16 cellular contexts compared by ENCODE assay signal in the genomic region with DNA sequence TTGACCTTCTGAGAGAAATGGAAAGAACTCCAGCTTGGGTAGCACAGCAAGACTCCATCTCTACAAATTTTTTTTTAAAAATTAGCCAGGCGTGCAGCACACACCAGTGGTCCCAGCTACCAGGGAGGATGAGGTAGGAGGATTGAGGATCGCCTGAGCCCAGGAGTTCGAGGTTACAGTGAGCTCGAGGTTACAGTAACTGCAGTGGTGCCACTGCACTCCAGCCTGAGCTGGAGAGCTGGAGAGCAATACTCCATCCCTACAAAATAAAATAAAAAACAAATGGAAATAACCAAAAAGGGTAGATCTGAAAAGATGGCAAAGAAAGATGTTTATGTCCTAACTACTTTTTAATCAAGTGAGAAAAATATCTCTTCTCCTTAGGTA. TPM values are rescaled to one million over a fixed set of nuclear protein-coding genes. Genes with fewer than 3 reads are reported as not detected.
DNase-seq lines count a peak whose midpoint lies in the region; ATAC-seq, FAIRE-seq and TF ChIP-seq lines count a peak whose summit lies in the region.
"Had no signal": no experiment of that assay in that cellular context is flagged by ENCODE, and none has a peak within 500 bp of the region (broad histone marks: within the 10 kb centered on the region; RNA-seq: fewer than 3 reads in every experiment).

No MANE protein-coding gene starts in this region.

- WGBS in psoas muscle, 3 donors = 67 to 83% (median 71%) methylated on average over 4 of the region's 4 CpGs

- peak overlapping the region; percentile 83; the same call in 1 of the 2 replicates for H3K27ac Mint-ChIP-seq in GM23338
- peak overlapping the region; percentile 38 for H3K27ac Mint-ChIP-seq in dendritic cell treated with granulocyte-macrophage colony-stimulating factor and Interleukin-4, amounts not matched to agents 40 ng/mL and 50 ng/mL, for 4 days
- H3K27ac Mint-ChIP-seq: natural killer cell had no signal

- H3K4me3 Mint-ChIP-seq in GM23338 = no peak overlapping the region
- H3K4me3 Mint-ChIP-seq in dendritic cell treated with granulocyte-macrophage colony-stimulating factor and Interleukin-4, amounts not matched to agents 40 ng/mL and 50 ng/mL, for 4 days = no peak overlapping the region
- H3K4me3 Mint-ChIP-seq: natural killer cell had no signal

- H3K27ac ChIP-seq in GM23338 (ENCODE audit: low read depth) = peak overlapping the region; percentile 53
- peak overlapping the region; percentile 74 for H3K27ac ChIP-seq in OCI-LY7 (ENCODE audit: low read depth, low read length, poor library complexity, severe bottlenecking)
- H3K27ac ChIP-seq in psoas muscle = peak overlapping the region; percentile 19

- no peak for TF ChIP-seq CTCF in GM23338 (conservative IDR thresholded peaks at IDR 0.05; ENCODE audit: low read depth in 2 of 2)
- TF ChIP-seq CTCF in OCI-LY7 (conservative IDR thresholded peaks at IDR 0.05; ENCODE audit: low read length) = no peak
- no peak for TF ChIP-seq CTCF in psoas muscle (IDR thresholded peaks at IDR 0.05)
- TF ChIP-seq CTCF in D721Med (IDR thresholded peaks at IDR 0.05; ENCODE audit: insufficient read depth, missing control alignments) = no peak

- H3K4me1 Mint-ChIP-seq in GM23338 = peaks cover 8% of the 10 kb centered on the region; the same call in 2 of the 3 replicates
- peaks cover 18% of the 10 kb centered on the region for H3K4me1 Mint-ChIP-seq in dendritic cell treated with granulocyte-macrophage colony-stimulating factor and Interleukin-4, amounts not matched to agents 40 ng/mL and 50 ng/mL, for 4 days (ENCODE audit: low read depth)

- H3K4me3 ChIP-seq in GM23338 = no peak overlapping the region
- H3K4me3 ChIP-seq in OCI-LY7 (ENCODE audit: low read depth, low read length, poor library complexity, severe bottlenecking) = peak overlapping the region; percentile 58
- H3K4me3 ChIP-seq in psoas muscle = no peak overlapping the region

- no peaks in the 10 kb centered on the region for H3F3A ChIP-seq in GM23338 (replicated peaks; ENCODE audit: low read depth)

- peaks cover 2% of the 10 kb centered on the region for H3K27me3 Mint-ChIP-seq in GM23338 (ENCODE audit: insufficient read depth, low read depth, poor library complexity)
- no peaks in the 10 kb centered on the region for H3K27me3 Mint-ChIP-seq in dendritic cell treated with granulocyte-macrophage colony-stimulating factor and Interleukin-4, amounts not matched to agents 40 ng/mL and 50 ng/mL, for 4 days
- H3K27me3 Mint-ChIP-seq: CD8-positive, alpha-beta memory T cell had no signal

- peaks cover 100% of the 10 kb centered on the region for H3K79me2 ChIP-seq in GM23338 (replicated peaks; ENCODE audit: insufficient read depth)
- peaks cover 100% of the 10 kb centered on the region for H3K79me2 ChIP-seq in OCI-LY7 (ENCODE audit: insufficient read depth, low read depth, low read length)

- intact Hi-C loops in OCI-LY7 (cut with micrococcal nuclease; ENCODE audit: unreplicated experiment) (loop anchor here (2.0 to 10.0 kb wide), 3 partner anchors 150 to 388 kb away; partner anchors contain the start of gene RORC), psoas muscle (cut with DNase I) (loop anchor here (2.0 to 10.0 kb wide), 4 partner anchors 93 to 290 kb away; no protein-coding TSS in a partner anchor)
- intact Hi-C loops in dendritic cell treated with granulocyte-macrophage colony-stimulating factor and Interleukin-4, amounts not matched to agents 40 ng/mL and 50 ng/mL, for 4 days (cut with micrococcal nuclease) = loop anchor here (10.0 kb wide), 1 partner anchor 390 kb away; the partner anchor contains the start of genes C2CD4D and RORC

- H3K9me3 ChIP-seq in OCI-LY7 (ENCODE audit: low read length) = no peaks in the 10 kb centered on the region
- H3K9me3 ChIP-seq in psoas muscle = no peaks in the 10 kb centered on the region

- H4K20me1 ChIP-seq in GM23338 (replicated peaks; ENCODE audit: insufficient read depth) (peaks cover 54% of the 10 kb centered on the region), OCI-LY7 (ENCODE audit: insufficient read depth, low read length) (peaks cover 34% of the 10 kb centered on the region)

- no peak for DNase-seq in GM23338 (ENCODE audit: low spot score)
- peak; percentile 31 for DNase-seq in OCI-LY7 (ENCODE audit: low spot score)
- DNase-seq in psoas muscle = no peak
- no peak for DNase-seq in cerebellum (ENCODE audit: low spot score)
- no peak for DNase-seq in D721Med (ENCODE audit: insufficient read length, low spot score)
- DNase-seq: CD8-positive, alpha-beta memory T cell; effector CD8-positive, alpha-beta T cell; IMR-90; natural killer cell; NCI-H1436 treated with DMSO at 0.1 percent for 48 hours; NCI-H510A treated with DMSO at 0.1 percent for 48 hours; substantia nigra had no signal

- H3K36me3 Mint-ChIP-seq in GM23338 (ENCODE audit: low read depth) = peaks cover 15% of the 10 kb centered on the region; the same call in 2 of the 3 replicates
- H3K36me3 Mint-ChIP-seq in dendritic cell treated with granulocyte-macrophage colony-stimulating factor and Interleukin-4, amounts not matched to agents 40 ng/mL and 50 ng/mL, for 4 days (ENCODE audit: low read depth) = peaks cover 40% of the 10 kb centered on the region

- H3K4me1 ChIP-seq in GM23338 (ENCODE audit: insufficient read depth) = no peaks in the 10 kb centered on the region; the same call in 1 of the 2 replicates
- H3K4me1 ChIP-seq in OCI-LY7 (ENCODE audit: insufficient read depth, low read length, poor library complexity, severe bottlenecking) = peaks cover 48% of the 10 kb centered on the region
- H3K4me1 ChIP-seq in psoas muscle = peaks cover 37% of the 10 kb centered on the region

- H3K27me3 ChIP-seq in GM23338 (ENCODE audit: insufficient read depth) = no peaks in the 10 kb centered on the region
- no peaks in the 10 kb centered on the region for H3K27me3 ChIP-seq in psoas muscle (ENCODE audit: insufficient read depth in 3 of 3, low read length in 2 of 3)

- no peaks in the 10 kb centered on the region for H3K9me3 Mint-ChIP-seq in GM23338
- no peaks in the 10 kb centered on the region for H3K9me3 Mint-ChIP-seq in dendritic cell treated with granulocyte-macrophage colony-stimulating factor and Interleukin-4, amounts not matched to agents 40 ng/mL and 50 ng/mL, for 4 days
- H3K9me3 Mint-ChIP-seq: CD8-positive, alpha-beta memory T cell; natural killer cell had no signal

- POLR2A ChIA-PET in OCI-LY7 (lab: Charles Lee) = interaction anchor here (0.5 to 1.5 kb wide), 7 partner anchors 10 to 783 kb away, joined by 3 to 7 read pairs (median 3); partner anchors contain the start of genes CGN and POGZ

- no peak overlapping the region for H2AFZ ChIP-seq in GM23338
- H2AFZ ChIP-seq in OCI-LY7 (ENCODE audit: low read length) = no peak overlapping the region

- CTCF ChIA-PET in OCI-LY7 (lab: Charles Lee; ENCODE audit: unreplicated experiment) = interaction anchor here (0.9 kb wide), 1 partner anchor 18 kb away, joined by 3 read pairs; no protein-coding TSS in a partner anchor

- H3K9me2 ChIP-seq in GM23338 (ENCODE audit: insufficient read depth) (no peaks in the 10 kb centered on the region), OCI-LY7 (ENCODE audit: insufficient read depth, low read length) (no peaks in the 10 kb centered on the region)

- H3K4me2 ChIP-seq in GM23338 (no peak overlapping the region), OCI-LY7 (ENCODE audit: low read length) (peak overlapping the region; percentile 86)

- peak; percentile 64 for ATAC-seq in GM23338
- peak in 2 of 4 donors; percentile 22 to 24 for ATAC-seq in psoas muscle
- ATAC-seq in HG03280 (IDR thresholded peaks at IDR 0.05; ENCODE audit: unreplicated experiment) = no peak
- ATAC-seq: Right ventricle myocardium inferior had no signal

- BruUV-seq in OCI-LY7 (replicated peaks; lab: Mats Ljungman, UMichigan) = no TSS peak

- no peak for FAIRE-seq in D721Med (lab: Jason Lieb, UNC)
- FAIRE-seq: keratinocyte had no signal

- H3K36me3 ChIP-seq in GM23338 (ENCODE audit: insufficient read depth) (peaks cover 5% of the 10 kb centered on the region; the same call in 1 of the 2 replicates), OCI-LY7 (ENCODE audit: insufficient read depth, low read length) (peaks cover 40% of the 10 kb centered on the region), psoas muscle (ENCODE audit: insufficient read depth in 1 of 2, low read depth in 1 of 2) (peaks cover 0 to 21% of the 10 kb centered on the region in 2 donors)

RNA-seq across cellular contexts. Expression of gene POGZ, which starts 14.5 kb away (rescaled TPM):
- total RNA-seq in GM23338 (2014; rRNA removed; shearing (Covaris generic)) = 65.1 and 72.5 TPM in 2 replicates
- polyA plus RNA-seq in GM23338 (2016; fragmentation: Nextera tagmentation; extraction: Ambion mirVana) = 34.7 and 47.0 TPM in 2 replicates
- total RNA-seq in OCI-LY7 (2014; rRNA removed; shearing (Covaris generic)) = 47.7 and 72.0 TPM in 2 replicates
- total RNA-seq in OCI-LY7 (2022) = 118 and 130 TPM in 2 replicates
- 10 to 100 TPM; 26.5 to 45.1 (median 41.8) TPM for total RNA-seq in psoas muscle
- 10 to 100 TPM in 1 of 3 donors, 1 to 10 TPM in 2; 6.7 to 13.8 (median 8.5) TPM for polyA plus RNA-seq in psoas muscle
- total RNA-seq in cerebellum = 96.5 TPM

RNA-seq across cellular contexts. Expression of gene PSMB4, which starts 45.4 kb away (rescaled TPM):
- 348 and 352 TPM in 2 replicates for total RNA-seq in GM23338 (2014; rRNA removed; shearing (Covaris generic))
- polyA plus RNA-seq in GM23338 (2016; fragmentation: Nextera tagmentation; extraction: Ambion mirVana) (417 and 443 TPM in 2 replicates), psoas muscle (100 to 1,000 TPM; 354 to 521 (median 465) TPM)
- total RNA-seq in OCI-LY7 (2014; rRNA removed; shearing (Covaris generic)) = 230 and 301 TPM in 2 replicates
- total RNA-seq in OCI-LY7 (2022) (240 and 242 TPM in 2 replicates), psoas muscle (100 to 1,000 TPM; 149 to 285 (median 230) TPM), cerebellum (158 TPM)

Comparison
In these comparisons a context has a peak if more than half of its experiments do, and no peak if none do; other contexts are left out.
1. H3K27ac ChIP-seq: peak in every context shown above with its lines; median percentile 74 in OCI-LY7; 53 in GM23338; 19 in psoas muscle.